In the genomic region with DNA sequence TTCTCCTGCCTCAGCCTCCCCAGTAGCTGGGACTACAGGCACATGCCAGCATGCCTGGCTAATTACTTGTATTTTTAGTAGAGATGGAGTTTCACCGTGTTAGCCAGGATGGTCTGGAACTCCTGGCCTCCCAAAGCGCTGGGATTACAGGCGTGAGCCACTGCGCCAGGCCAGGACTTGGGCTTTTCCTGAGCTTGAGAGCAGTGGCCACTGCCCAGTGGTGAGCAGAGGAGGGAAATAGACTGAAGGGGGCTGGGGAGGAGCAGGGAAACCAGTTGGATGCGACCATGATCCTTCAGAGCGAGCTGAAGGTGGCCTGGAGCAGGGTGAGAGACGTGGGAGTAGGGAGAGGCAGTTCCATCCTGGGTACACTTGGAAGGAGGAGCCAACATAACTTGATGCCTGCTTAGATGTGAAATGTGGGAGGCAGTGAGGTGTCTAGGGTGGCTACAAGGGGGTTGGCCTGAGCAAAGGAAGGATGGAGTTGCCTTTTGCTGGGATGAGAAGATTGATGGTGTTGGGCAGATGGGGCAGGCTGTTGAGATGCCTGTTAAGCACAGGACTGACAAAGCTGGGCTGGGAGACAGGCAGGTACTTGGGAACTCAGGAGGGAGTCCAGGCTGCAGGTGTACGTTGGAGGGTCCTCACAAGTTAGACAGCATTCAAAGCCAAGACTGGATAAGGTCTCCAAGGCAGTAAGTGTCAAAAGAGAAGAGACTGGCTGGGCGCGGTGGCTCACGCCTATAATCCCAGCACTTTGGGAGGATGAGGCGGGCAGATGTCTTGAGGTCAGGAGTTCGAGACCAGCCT, we compare ENCODE assay signal across 26 cellular contexts. TPM values are rescaled to one million over a fixed set of nuclear protein-coding genes. Genes with fewer than 3 reads are reported as not detected.
A peak's percentile ranks its signal among the peaks of the same experiment; 100 is the strongest.
DNase-seq lines count a peak whose midpoint lies in the region; FAIRE-seq and TF ChIP-seq lines count a peak whose summit lies in the region.
"Had no signal": no experiment of that assay in that cellular context is flagged by ENCODE, and none has a peak within 500 bp of the region (broad histone marks: within the 10 kb centered on the region; RNA-seq: fewer than 3 reads in every experiment).

No MANE protein-coding gene starts in this region.

- H3K79me1 ChIP-seq in H1 (ENCODE audit: low read depth, low read length) (no peaks in the 10 kb centered on the region), neuronal stem cell (ENCODE audit: low read depth, low read length) (no peaks in the 10 kb centered on the region)

- no peak for TF ChIP-seq RAD21 in H1 (IDR thresholded peaks at IDR 0.05 in 1 of 2, conservative IDR thresholded peaks at IDR 0.05 in 1 of 2; ENCODE audit: low read depth in 2 of 2, low read length in 2 of 2)

- H3K4me3 Mint-ChIP-seq in MCF 10A (ENCODE audit: unreplicated experiment): no peak overlapping the region
- H3K4me3 Mint-ChIP-seq: HFFc6 had no signal

- CTCF ChIA-PET in mammary epithelial cell (lab: Charles Lee; ENCODE audit: low non-redundant PET) (no interaction called here), MCF 10A (lab: Yijun Ruan, JAX) (interaction anchor here (0.9 to 1.2 kb wide), 3 partner anchors 9 to 34 kb away, joined by 3 to 5 read pairs (median 5); no protein-coding TSS in a partner anchor), H1 (lab: Charles Lee; ENCODE audit: partially characterized antibody) (interaction anchor here (1.2 to 2.9 kb wide), 5 partner anchors 9 to 268 kb away, joined by 3 to 10 read pairs (median 4); no protein-coding TSS in a partner anchor), A673 (lab: Charles Lee) (no interaction called here)

- no peaks in the 10 kb centered on the region for H3K4me1 Mint-ChIP-seq in MCF 10A (ENCODE audit: insufficient read depth, unreplicated experiment)

- no peaks in the 10 kb centered on the region for H4K20me1 ChIP-seq in mammary epithelial cell (ENCODE audit: insufficient read depth, low read length)
- H4K20me1 ChIP-seq in H1 (replicated peaks in 1 of 2; ENCODE audit: control insufficient read depth in 1 of 2, insufficient read depth in 2 of 2, low read length in 2 of 2): no peaks in the 10 kb centered on the region

- no peak for TF ChIP-seq EP300 in H1 (IDR thresholded peaks at IDR 0.05; ENCODE audit: borderline replicate concordance in 1 of 2, low read depth in 2 of 2, low read length in 2 of 2)

- H3K23me2 ChIP-seq in H1 (ENCODE audit: low read depth, low read length): no peaks in the 10 kb centered on the region

- H4K91ac ChIP-seq in H1 (replicated peaks; ENCODE audit: insufficient read length, low read length): no peak overlapping the region
- H4K91ac ChIP-seq in neuronal stem cell (ENCODE audit: low read depth, low read length, poor library complexity): no peak overlapping the region

- H3K4me3 ChIP-seq in mammary epithelial cell (replicated peaks in 1 of 3; ENCODE audit: insufficient read depth in 1 of 3, low read depth in 2 of 3, low read length in 3 of 3) (no peak overlapping the region), H1 (ENCODE audit: extremely low read depth in 1 of 4, insufficient read depth in 2 of 4, low read depth in 3 of 4, low read length in 4 of 4) (no peak overlapping the region), neuronal stem cell (ENCODE audit: low read length in 2 of 2) (no peak overlapping the region), dorsolateral prefrontal cortex (no peak overlapping the region), A673 (ENCODE audit: low read depth, low read length, poor library complexity, severe bottlenecking) (no peak overlapping the region)
- H3K4me3 ChIP-seq: PC-9, SK-N-MC had no signal

- H4K8ac ChIP-seq in H1 (ENCODE audit: extremely low read depth, insufficient read depth, low read length): no peak overlapping the region
- no peak overlapping the region for H4K8ac ChIP-seq in neuronal stem cell (ENCODE audit: low read depth, low read length)

- H3K27me3 Mint-ChIP-seq in MCF 10A (ENCODE audit: insufficient read depth, unreplicated experiment): no peaks in the 10 kb centered on the region

- H3K4me2 ChIP-seq in mammary epithelial cell (ENCODE audit: insufficient read depth, low read depth, low read length) (no peak overlapping the region), H1 (ENCODE audit: insufficient read depth in 1 of 2, low read depth in 2 of 2, low read length in 2 of 2) (no peak overlapping the region), neuronal stem cell (ENCODE audit: insufficient read depth, low read length, poor library complexity, severe bottlenecking) (no peak overlapping the region)
- H3K4me2 ChIP-seq: PC-9 had no signal

- H3K56ac ChIP-seq in H1 (replicated peaks; ENCODE audit: insufficient read length, low read depth, low read length): no peak overlapping the region

- H3K4me1 ChIP-seq in mammary epithelial cell (ENCODE audit: insufficient read depth, low read length) (no peaks in the 10 kb centered on the region), H1 (replicated peaks in 1 of 4; ENCODE audit: control insufficient read depth in 3 of 4, insufficient read depth in 4 of 4, low read length in 3 of 4) (no peaks in the 10 kb centered on the region), neuronal stem cell (ENCODE audit: control insufficient read depth in 2 of 2, insufficient read depth in 1 of 2, low read depth in 1 of 2, low read length in 2 of 2) (no peaks in the 10 kb centered on the region), A673 (ENCODE audit: insufficient read depth, low read length, poor library complexity, severe bottlenecking) (no peaks in the 10 kb centered on the region)
- H3K4me1 ChIP-seq: BE2C had no signal

- no TSS peak for BruUV-seq in mammary epithelial cell (replicated peaks; lab: Mats Ljungman, UMichigan)
- no TSS peak for BruUV-seq in MCF 10A (replicated peaks; lab: Mats Ljungman, UMichigan)
- no TSS peak for BruUV-seq in A673 (replicated peaks; lab: Mats Ljungman, UMichigan)

- peak overlapping the region; percentile 32 for H3K4ac ChIP-seq in H1 (replicated peaks; ENCODE audit: insufficient read length, low read depth, low read length)
- H3K4ac ChIP-seq in neuronal stem cell (ENCODE audit: low read length): no peak overlapping the region

- H3K27ac ChIP-seq in mammary epithelial cell (ENCODE audit: insufficient read depth, low read depth, low read length): no peak overlapping the region
- H3K27ac ChIP-seq in H1 (ENCODE audit: low read depth, low read length): no peak overlapping the region
- no peak overlapping the region for H3K27ac ChIP-seq in neuronal stem cell (replicated peaks; ENCODE audit: low read length)
- no peak overlapping the region for H3K27ac ChIP-seq in dorsolateral prefrontal cortex
- H3K27ac ChIP-seq in A673 (ENCODE audit: low read depth, low read length, poor library complexity, severe bottlenecking): no peak overlapping the region
- H3K27ac ChIP-seq: PC-9, RWPE1, SK-N-MC had no signal

- H2BK12ac ChIP-seq in H1 (ENCODE audit: low read depth, low read length) (no peak overlapping the region), neuronal stem cell (ENCODE audit: low read length) (no peak overlapping the region)

- H2BK20ac ChIP-seq in H1 (ENCODE audit: low read length): no peak overlapping the region

- H3K9ac ChIP-seq in mammary epithelial cell (ENCODE audit: insufficient read depth, low read length): no peak overlapping the region
- H3K9ac ChIP-seq in H1 (replicated peaks in 1 of 4; ENCODE audit: extremely low read depth in 1 of 4, low read depth in 3 of 4, low read length in 3 of 4): no peak overlapping the region
- H3K9ac ChIP-seq in neuronal stem cell (ENCODE audit: low read depth, low read length, poor library complexity): peak overlapping the region; percentile 30

- peaks cover 6% of the 10 kb centered on the region for H3K36me3 Mint-ChIP-seq in MCF 10A (ENCODE audit: insufficient read depth, unreplicated experiment)

- no peak overlapping the region for H4K5ac ChIP-seq in H1 (ENCODE audit: insufficient read length, low read depth, low read length)

- H3K9me3 Mint-ChIP-seq in MCF 10A (ENCODE audit: unreplicated experiment): no peaks in the 10 kb centered on the region
- H3K9me3 Mint-ChIP-seq: HFFc6 had no signal

- H3K27ac Mint-ChIP-seq in MCF 10A (ENCODE audit: low read depth, unreplicated experiment): no peak overlapping the region
- H3K27ac Mint-ChIP-seq: HFFc6 had no signal

- H2AFZ ChIP-seq in mammary epithelial cell (ENCODE audit: low read depth, low read length): peak overlapping the region; percentile 20
- H2AFZ ChIP-seq in H1 (ENCODE audit: low read length): 0 out of 2 replicates have a peak overlapping the region, but pooled peaks have one; percentile 76
- no peak overlapping the region for H2AFZ ChIP-seq in neuronal stem cell (ENCODE audit: low read length)
- H2AFZ ChIP-seq: PC-9 had no signal

- H2AK5ac ChIP-seq in H1 (ENCODE audit: low read depth, low read length): no peak overlapping the region
- no peak overlapping the region for H2AK5ac ChIP-seq in neuronal stem cell (ENCODE audit: low read depth, low read length)

- H3K9me3 ChIP-seq in mammary epithelial cell (replicated peaks; ENCODE audit: insufficient read depth, low read length) (no peaks in the 10 kb centered on the region), H1 (ENCODE audit: insufficient read depth in 2 of 2, low read depth in 1 of 2, low read length in 1 of 2) (no peaks in the 10 kb centered on the region), neuronal stem cell (replicated peaks in 1 of 2; ENCODE audit: control insufficient read depth in 2 of 2, insufficient read depth in 1 of 2, low read depth in 1 of 2, low read length in 2 of 2) (no peaks in the 10 kb centered on the region), A673 (ENCODE audit: low read depth, low read length, poor library complexity, severe bottlenecking) (no peaks in the 10 kb centered on the region)
- H3K9me3 ChIP-seq: BE2C had no signal

- H3K14ac ChIP-seq in H1 (ENCODE audit: insufficient read length): no peak overlapping the region
- no peak overlapping the region for H3K14ac ChIP-seq in neuronal stem cell (ENCODE audit: low read length)

- 84% methylated on average over 13 of the region's 13 CpGs for WGBS in mammary epithelial cell (ENCODE audit: low coverage, missing lambda C conversion rate)
- 90% methylated on average over 13 of the region's 13 CpGs; no CpG with 5 or more reads in 1 of the 2 experiments for WGBS in H1 (ENCODE audit: extremely low coverage in 1 of 2, insufficient coverage in 1 of 2, insufficient read length in 1 of 2, insufficient replicate concordance in 2 of 2, low coverage in 1 of 2, low lambda C conversion rate in 2 of 2, missing lambda C conversion rate in 1 of 2), 2 experiments
- no CpG with 5 or more reads among the region's 13 CpGs for WGBS in neuronal stem cell (ENCODE audit: extremely low coverage in 2 of 2, insufficient read length in 2 of 2, insufficient replicate concordance in 1 of 2), 2 donors

- H3K23ac ChIP-seq in H1 (ENCODE audit: insufficient read length) (no peak overlapping the region), neuronal stem cell (ENCODE audit: low read depth, low read length, poor library complexity) (no peak overlapping the region)

- H2BK120ac ChIP-seq in H1 (replicated peaks; ENCODE audit: low read depth, low read length) (no peak overlapping the region), neuronal stem cell (ENCODE audit: low read depth, low read length) (no peak overlapping the region)

- no peak overlapping the region for H2BK5ac ChIP-seq in H1 (ENCODE audit: low read depth, low read length)
- no peak overlapping the region for H2BK5ac ChIP-seq in neuronal stem cell (ENCODE audit: low read length)

- TF ChIP-seq POLR2A in H1 (IDR thresholded peaks at IDR 0.05; ENCODE audit: control extremely low read depth in 1 of 2, low read depth in 2 of 2, low read length in 2 of 2): no peak

- H3K18ac ChIP-seq in H1 (ENCODE audit: extremely low read depth, low read length) (no peak overlapping the region), neuronal stem cell (ENCODE audit: low read length) (peak overlapping the region; percentile 38)

- DNase-seq in mammary epithelial cell: no peak
- DNase-seq in MCF 10A (ENCODE audit: unreplicated experiment): no peak
- DNase-seq in H1 (ENCODE audit: low read depth in 1 of 2, low spot score in 2 of 2): no peak
- DNase-seq in neuronal stem cell (ENCODE audit: low spot score): no peak
- no peak for DNase-seq in dorsolateral prefrontal cortex
- DNase-seq in NCI-H2171 (lab: John Stamatoyannopoulos, UW): no peak
- no peak for DNase-seq in A673 (ENCODE audit: low spot score)
- DNase-seq: BE2C, EL, GF-D8, H7, HFFc6, KBM-7, NCI-H1092, NCI-H1436, NCI-H187 treated with DMSO at 0.1 percent for 48 hours, NCI-H2107, NCI-H2227 treated with DMSO at 0.1 percent for 48 hours, NCI-H510A, PC-9, SHP77 treated with DMSO at 0.1 percent for 48 hours had no signal

- in situ Hi-C loops in mammary epithelial cell (cut with MboI; ENCODE audit: low sequenced_read_pairs in 2 of 2): no loop called here

- dilution Hi-C loops in mammary epithelial cell (cut with HindIII; ENCODE audit: low sequenced_read_pairs): no loop called here

- H3K36me3 ChIP-seq in mammary epithelial cell (ENCODE audit: insufficient read depth, low read length): no peaks in the 10 kb centered on the region
- H3K36me3 ChIP-seq in H1 (ENCODE audit: control insufficient read depth in 2 of 4, insufficient read depth in 4 of 4, low read length in 3 of 4): no peaks in the 10 kb centered on the region
- H3K36me3 ChIP-seq in neuronal stem cell (replicated peaks in 1 of 2; ENCODE audit: control insufficient read depth in 2 of 2, insufficient read depth in 2 of 2, low read length in 2 of 2): no peaks in the 10 kb centered on the region
- H3K36me3 ChIP-seq in A673 (ENCODE audit: insufficient read depth, low read length, poor library complexity, severe bottlenecking): no peaks in the 10 kb centered on the region
- H3K36me3 ChIP-seq: BE2C had no signal

- H3K79me2 ChIP-seq in mammary epithelial cell (ENCODE audit: insufficient read depth, low read length): no peaks in the 10 kb centered on the region
- H3K79me2 ChIP-seq in H1 (ENCODE audit: control insufficient read depth in 1 of 2, insufficient read depth in 2 of 2, low read length in 2 of 2): no peaks in the 10 kb centered on the region

- POLR2A ChIA-PET in MCF 10A (lab: Yijun Ruan, JAX) (interaction anchor here (0.7 kb wide), 1 partner anchor 30 kb away, joined by 3 read pairs; no protein-coding TSS in a partner anchor), H1 (lab: Charles Lee; ENCODE audit: partially characterized antibody) (interaction anchor here (1.3 kb wide), 2 partner anchors 31 to 78 kb away, joined by 3 to 4 read pairs; no protein-coding TSS in a partner anchor), A673 (lab: Charles Lee; ENCODE audit: low non-redundant PET) (interaction anchor here (0.6 kb wide), 1 partner anchor 1788 kb away, joined by 3 read pairs; no protein-coding TSS in a partner anchor)

- H2BK15ac ChIP-seq in H1 (ENCODE audit: low read length) (no peak overlapping the region), neuronal stem cell (ENCODE audit: low read length) (no peak overlapping the region)

- H3K27me3 ChIP-seq in mammary epithelial cell (ENCODE audit: insufficient read depth, low read length): no peaks in the 10 kb centered on the region
- H3K27me3 ChIP-seq in H1 (replicated peaks in 1 of 4; ENCODE audit: control insufficient read depth in 3 of 4, extremely low read depth in 1 of 4, insufficient read depth in 3 of 4, low read length in 3 of 4): no peaks in the 10 kb centered on the region
- H3K27me3 ChIP-seq in neuronal stem cell (ENCODE audit: control insufficient read depth in 3 of 3, insufficient read depth in 3 of 3, low read depth in 1 of 3, low read length in 3 of 3): no peaks in the 10 kb centered on the region
- peaks cover 0 to 5% (median 0%) of the 10 kb centered on the region in 45 donors for H3K27me3 ChIP-seq in dorsolateral prefrontal cortex
- H3K27me3 ChIP-seq in A673 (replicated peaks; ENCODE audit: insufficient read depth, low read depth, low read length, poor library complexity): no peaks in the 10 kb centered on the region
- H3K27me3 ChIP-seq: BE2C had no signal

- intact Hi-C loops in mammary epithelial cell (cut with micrococcal nuclease): no loop called here
- intact Hi-C loops in MCF 10A (cut with micrococcal nuclease): no loop called here
- intact Hi-C loops in dorsolateral prefrontal cortex (cut with DNase I): no loop called here
- intact Hi-C loops in A673 (cut with micrococcal nuclease; ENCODE audit: unreplicated experiment): no loop called here

- no peak for FAIRE-seq in H1 (lab: Jason Lieb, UNC)
- FAIRE-seq: A204.1, D721Med, GM19239 had no signal

- TF ChIP-seq CTCF in mammary epithelial cell (conservative IDR thresholded peaks at IDR 0.05 in 1 of 2, IDR thresholded peaks at IDR 0.05 in 1 of 2; ENCODE audit: extremely low read depth in 1 of 2, insufficient read depth in 1 of 2, low read depth in 1 of 2, low read length in 2 of 2): no peak
- TF ChIP-seq CTCF in MCF 10A (IDR thresholded peaks at IDR 0.05; ENCODE audit: unreplicated experiment): no peak
- no peak for TF ChIP-seq CTCF in H1 (IDR thresholded peaks at IDR 0.05; ENCODE audit: control extremely low read depth in 1 of 3, insufficient read depth in 1 of 3, low read depth in 1 of 3, low read length in 3 of 3)
- no peak for TF ChIP-seq CTCF in dorsolateral prefrontal cortex (IDR thresholded peaks at IDR 0.05 in 54 of 56, conservative IDR thresholded peaks at IDR 0.05 in 2 of 56; ENCODE audit: low read depth in 1 of 56, partially characterized antibody in 56 of 56)
- TF ChIP-seq CTCF in A673 (conservative IDR thresholded peaks at IDR 0.05; ENCODE audit: low read depth, low read length): no peak

RNA-seq across cellular contexts. Expression of gene KCTD15, which starts 31.8 kb away (rescaled TPM):
- total RNA-seq in mammary epithelial cell: 10 to 100 TPM; 49.9 to 78.5 TPM
- 31.5 TPM for polyA plus RNA-seq in mammary epithelial cell
- polyA minus RNA-seq in mammary epithelial cell: 18.8 TPM
- total RNA-seq in MCF 10A (2022): 53.7 and 56.5 TPM in 2 replicates
- 25.1 and 25.5 TPM in 2 replicates for total RNA-seq in H1 (2021; fragmentation: NEBNext Ultra II Directional; extraction: Animal tissue kit (Norgen Biotek cat#: 25700))
- 27.0 and 51.8 TPM in 2 replicates for polyA plus RNA-seq in H1 (2011; rRNA removed)
- polyA plus RNA-seq in H1 (2011; cell fraction: cytosol; rRNA removed): 48.8 TPM
- 79.7 TPM for polyA plus RNA-seq in H1 (2011; cell fraction: nucleus; rRNA removed)
- polyA plus RNA-seq in H1 (2012, experiment 1 of 2): 15.0 to 22.9 TPM (median 20.8 TPM) in 4 replicates
- polyA plus RNA-seq in H1 (2012, experiment 2 of 2): 16.1 TPM
- polyA plus RNA-seq in H1 (2013, experiment 1 of 2): 13.7 TPM
- polyA plus RNA-seq in H1 (2013, experiment 2 of 2): 12.4 TPM
- polyA minus RNA-seq in H1 (2011; rRNA and poly(A)+ RNA removed): 20.1 and 20.2 TPM in 2 replicates
- polyA minus RNA-seq in H1 (2011; cell fraction: cytosol; rRNA and poly(A)+ RNA removed): 14.8 TPM
- polyA minus RNA-seq in H1 (2011; cell fraction: nucleus; rRNA and poly(A)+ RNA removed): 15.7 TPM
- polyA plus RNA-seq in neuronal stem cell (2013, experiment 1 of 2): 20.7 TPM
- polyA plus RNA-seq in neuronal stem cell (2013, experiment 2 of 2): 20.9 TPM
- total RNA-seq in dorsolateral prefrontal cortex: 10 to 100 TPM; 12.3 to 56.4 (median 26.3) TPM
- total RNA-seq in A673 (2021): 8.9 and 9.9 TPM in 2 replicates

Comparison
In these comparisons a context has a peak if more than half of its experiments do, and no peak if none do; other contexts are left out.
1. CTCF ChIA-PET loops: an anchor here in MCF 10A (0.9 to 1.2 kb wide) and H1 (1.2 to 2.9 kb wide); none called in mammary epithelial cell and A673.